In the genomic region with DNA sequence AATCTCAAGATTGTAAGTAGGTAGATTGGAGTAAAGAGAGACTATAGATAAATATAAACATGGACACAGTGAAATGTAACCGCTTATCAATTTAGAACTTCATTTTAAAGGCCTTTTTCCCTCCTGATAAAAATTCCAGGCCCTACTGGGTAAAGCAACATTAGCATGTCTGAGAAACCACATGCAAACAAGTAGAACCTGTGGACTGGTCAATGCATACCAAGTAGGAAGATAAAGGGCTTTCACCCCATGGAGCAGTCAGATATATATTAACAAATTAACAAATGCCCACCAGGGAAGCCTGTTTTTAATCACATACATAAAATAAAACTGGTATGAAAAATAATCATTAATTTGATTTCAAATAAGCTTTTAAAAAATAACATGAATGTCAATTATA, we compare ENCODE assay signal across 22 cellular contexts.
"Had no signal": no experiment of that assay in that cellular context is flagged by ENCODE, and none has a peak within 500 bp of the region (broad histone marks: within the 10 kb centered on the region; RNA-seq: fewer than 3 reads in every experiment).

No MANE protein-coding gene starts in this region.

- H3K27me3 ChIP-seq: gastrocnemius medialis, left lung, right atrium auricular region, suprapubic skin, vagina had no signal

- ATAC-seq: effector memory CD8-positive, alpha-beta T cell; gastrocnemius medialis; left cardiac atrium; left lung; naive thymus-derived CD8-positive, alpha-beta T cell; sciatic nerve; stimulated activated naive CD8-positive, alpha-beta T cell treated with anti-CD3 and anti-CD28 coated beads, Interleukin-15, amount 100 ng/mL, for 72 hours had no signal

- H3K4me1 Mint-ChIP-seq: nephron progenitor cell had no signal

- DNase-seq: dermis blood vessel endothelial cell; effector memory CD8-positive, alpha-beta T cell; gastrocnemius medialis; head of caudate nucleus; left cardiac atrium; left lung; naive thymus-derived CD8-positive, alpha-beta T cell; nephron progenitor cell; nucleus accumbens; stimulated activated CD4-positive, alpha-beta T cell treated with anti-CD3 and anti-CD28 coated beads, Interleukin-12 subunit alpha, Interleukin-12 subunit beta, amount 100 ng/mL, for 4 hours; stimulated activated CD4-positive, alpha-beta T cell treated with anti-CD3 and anti-CD28 coated beads, Interleukin-1b, Interleukin-23, amount 100 ng/mL, for 48 hours; stimulated activated CD4-positive, alpha-beta T cell treated with anti-CD3 and anti-CD28 coated beads, Interleukin-4, amount 100 ng/mL, for 1 hour; stimulated activated CD8-positive, alpha-beta memory T cell treated with anti-CD3 and anti-CD28 coated beads, Interleukin-4, amount 100 ng/mL, for 48 hours; stimulated activated naive CD4-positive, alpha-beta T cell; stimulated activated naive CD8-positive, alpha-beta T cell treated with anti-CD3 and anti-CD28 coated beads, Interleukin-15, amount 100 ng/mL, for 72 hours had no signal

- H3K27ac ChIP-seq: coronary artery, gastrocnemius medialis, left lung, prostate gland, right atrium auricular region, suprapubic skin, vagina had no signal

- H3K36me3 ChIP-seq: left lung, prostate gland had no signal

- H3K4me3 ChIP-seq: coronary artery, gastrocnemius medialis, left lung, prostate gland, right atrium auricular region, smooth muscle cell, suprapubic skin, vagina had no signal

- H3K9me3 ChIP-seq: gastrocnemius medialis, left lung, prostate gland, right atrium auricular region, suprapubic skin, vagina had no signal

- H3K4me1 ChIP-seq: prostate gland, right atrium auricular region, vagina had no signal

- H3K27me3 Mint-ChIP-seq: effector memory CD8-positive, alpha-beta T cell; naive thymus-derived CD8-positive, alpha-beta T cell; stimulated activated naive CD8-positive, alpha-beta T cell treated with anti-CD3 and anti-CD28 coated beads, Interleukin-15, amount 100 ng/mL, for 72 hours had no signal

- H3K9me3 Mint-ChIP-seq: effector memory CD8-positive, alpha-beta T cell; naive thymus-derived CD8-positive, alpha-beta T cell; nephron progenitor cell had no signal

- H3K4me3 Mint-ChIP-seq: effector memory CD8-positive, alpha-beta T cell; naive thymus-derived CD8-positive, alpha-beta T cell; nephron progenitor cell; stimulated activated naive CD8-positive, alpha-beta T cell treated with anti-CD3 and anti-CD28 coated beads, Interleukin-15, amount 100 ng/mL, for 72 hours had no signal

- H3K4me2 ChIP-seq: smooth muscle cell had no signal

- H3K27ac Mint-ChIP-seq: nephron progenitor cell; stimulated activated naive CD8-positive, alpha-beta T cell treated with anti-CD3 and anti-CD28 coated beads, Interleukin-15, amount 100 ng/mL, for 72 hours had no signal
